10 cellular contexts compared by ENCODE assay signal in the genomic region with DNA sequence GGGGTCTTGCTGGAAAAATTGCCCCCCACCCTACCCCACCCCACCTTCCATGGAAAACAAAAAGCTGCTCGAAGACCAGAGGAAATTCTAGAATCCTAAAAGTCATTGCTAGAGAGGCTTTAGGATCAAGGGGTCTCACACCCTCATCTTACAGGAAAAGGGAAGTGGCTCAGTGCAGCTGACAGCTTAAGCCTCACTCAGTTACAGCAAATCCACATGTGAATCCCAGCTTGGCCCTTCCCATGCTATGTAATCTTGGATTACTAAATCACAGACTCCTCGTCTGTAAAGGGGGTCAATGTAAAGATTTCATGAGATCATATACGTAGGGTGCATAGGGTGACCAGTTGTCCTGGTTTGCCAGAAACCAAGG. TPM values are rescaled to one million over a fixed set of nuclear protein-coding genes. Genes with fewer than 3 reads are reported as not detected.
A peak's percentile ranks its signal among the peaks of the same experiment; 100 is the strongest.
DNase-seq lines count a peak whose midpoint lies in the region; ATAC-seq, FAIRE-seq and TF ChIP-seq lines count a peak whose summit lies in the region.
"Had no signal": no experiment of that assay in that cellular context is flagged by ENCODE, and none has a peak within 500 bp of the region (broad histone marks: within the 10 kb centered on the region; RNA-seq: fewer than 3 reads in every experiment).

No MANE protein-coding gene starts in this region.

- no peaks in the 10 kb centered on the region for H3K9me3 Mint-ChIP-seq in activated naive CD4-positive, alpha-beta T cell treated with anti-CD3 and anti-CD28 coated beads, Interleukin-2, amount 50 U/mL, for 24 hours
- H3K9me3 Mint-ChIP-seq in activated naive CD4-positive, alpha-beta T cell treated with anti-CD3 and anti-CD28 coated beads, Interleukin-2, amount 50 U/mL, for 72 hours, result no peaks in the 10 kb centered on the region
- H3K9me3 Mint-ChIP-seq: activated B cell treated with CpG ODN at 0.5 μM for 24 hours had no signal

- peaks cover 1% of the 10 kb centered on the region for H3K27me3 Mint-ChIP-seq in activated naive CD4-positive, alpha-beta T cell treated with anti-CD3 and anti-CD28 coated beads, Interleukin-2, amount 50 U/mL, for 24 hours

- H3K36me3 Mint-ChIP-seq in activated naive CD4-positive, alpha-beta T cell treated with anti-CD3 and anti-CD28 coated beads, Interleukin-2, amount 50 U/mL, for 24 hours, result no peaks in the 10 kb centered on the region
- H3K36me3 Mint-ChIP-seq in activated naive CD4-positive, alpha-beta T cell treated with anti-CD3 and anti-CD28 coated beads, Interleukin-2, amount 50 U/mL, for 72 hours, result no peaks in the 10 kb centered on the region

- H3K27ac Mint-ChIP-seq in activated naive CD4-positive, alpha-beta T cell treated with anti-CD3 and anti-CD28 coated beads, Interleukin-2, amount 50 U/mL, for 24 hours, result peak overlapping the region; percentile 79
- no peak overlapping the region for H3K27ac Mint-ChIP-seq in activated naive CD4-positive, alpha-beta T cell treated with anti-CD3 and anti-CD28 coated beads, Interleukin-2, amount 50 U/mL, for 72 hours
- H3K27ac Mint-ChIP-seq: activated B cell treated with CpG ODN at 0.5 μM for 24 hours had no signal

- no peak for FAIRE-seq in GM19239 (lab: Jason Lieb, UNC)

- TF ChIP-seq CTCF in colonic mucosa (IDR thresholded peaks at IDR 0.05) (no peak), vagina (IDR thresholded peaks at IDR 0.05) (no peak)

- intact Hi-C loops in colonic mucosa (cut with DNase I), result no loop called here
- intact Hi-C loops in vagina (cut with DNase I), result no loop called here

- H3K9me3 ChIP-seq in colonic mucosa (no peaks in the 10 kb centered on the region), mucosa of rectum (ENCODE audit: control insufficient read depth in 2 of 2, low read length in 2 of 2) (no peaks in the 10 kb centered on the region), vagina (no peaks in the 10 kb centered on the region)

- peak overlapping the region; percentile 64 for H3K4me3 Mint-ChIP-seq in activated naive CD4-positive, alpha-beta T cell treated with anti-CD3 and anti-CD28 coated beads, Interleukin-2, amount 50 U/mL, for 24 hours
- H3K4me3 Mint-ChIP-seq: activated B cell treated with CpG ODN at 0.5 μM for 24 hours had no signal

- H3K9ac ChIP-seq in colonic mucosa (ENCODE audit: low read depth in 2 of 2, low read length in 2 of 2) (no peak overlapping the region), mucosa of rectum (ENCODE audit: low read depth in 1 of 2, low read length in 2 of 2) (no peak overlapping the region)

- H3K27me3 ChIP-seq in colonic mucosa (no peaks in the 10 kb centered on the region), mucosa of rectum (ENCODE audit: control insufficient read depth in 2 of 2, insufficient read depth in 2 of 2, low read length in 2 of 2) (no peaks in the 10 kb centered on the region), vagina (no peaks in the 10 kb centered on the region)

- TF ChIP-seq POLR2A in vagina (IDR thresholded peaks at IDR 0.05), result no peak

- H3K4me1 ChIP-seq in colonic mucosa, result no peaks in the 10 kb centered on the region
- peaks cover 6 to 10% of the 10 kb centered on the region in 2 donors for H3K4me1 ChIP-seq in mucosa of rectum (ENCODE audit: control insufficient read depth in 2 of 2, insufficient read depth in 2 of 2, low read length in 2 of 2)
- peaks cover 20% of the 10 kb centered on the region for H3K4me1 ChIP-seq in vagina

- ATAC-seq in activated naive CD4-positive, alpha-beta T cell treated with anti-CD3 and anti-CD28 coated beads, Interleukin-2, amount 50 U/mL, for 72 hours, result no peak

- H3K27ac ChIP-seq in colonic mucosa (peak overlapping the region; percentile 19), mucosa of rectum (ENCODE audit: low read depth in 2 of 2, low read length in 2 of 2) (peak overlapping the region; percentile 36 to 75), vagina (peak overlapping the region; percentile 26)

- H3K36me3 ChIP-seq in colonic mucosa (no peaks in the 10 kb centered on the region), mucosa of rectum (ENCODE audit: control insufficient read depth in 2 of 2, insufficient read depth in 2 of 2, low read length in 2 of 2) (no peaks in the 10 kb centered on the region), vagina (no peaks in the 10 kb centered on the region)

- peaks cover 33% of the 10 kb centered on the region for H3K4me1 Mint-ChIP-seq in activated naive CD4-positive, alpha-beta T cell treated with anti-CD3 and anti-CD28 coated beads, Interleukin-2, amount 50 U/mL, for 24 hours

- no peak for DNase-seq in activated naive CD4-positive, alpha-beta T cell treated with anti-CD3 and anti-CD28 coated beads, Interleukin-2, amount 50 U/mL, for 72 hours (ENCODE audit: low spot score in 2 of 2)
- DNase-seq in colonic mucosa (no peak), vagina (ENCODE audit: extremely low spot score in 2 of 2) (no peak), NCI-H526 (lab: John Stamatoyannopoulos, UW) (no peak), GM19239 (ENCODE audit: insufficient read length, low spot score) (no peak), NCI-H2171 treated with DMSO at 0.1 percent for 48 hours (lab: John Stamatoyannopoulos, UW) (no peak)
- DNase-seq: activated B cell treated with CpG ODN at 0.5 μM for 24 hours had no signal

- H3K4me3 ChIP-seq in colonic mucosa (no peak overlapping the region), mucosa of rectum (ENCODE audit: low read length in 2 of 2) (no peak overlapping the region), vagina (no peak overlapping the region)

RNA-seq across cellular contexts. Expression of a gene that starts 25.9 kb away (rescaled TPM):
- not detected for total RNA-seq in activated naive CD4-positive, alpha-beta T cell treated with anti-CD3 and anti-CD28 coated beads, Interleukin-2, amount 50 U/mL, for 72 hours
- total RNA-seq in colonic mucosa (1 to 10 TPM; 3.0 to 4.9 TPM), vagina (10.1 TPM)
- total RNA-seq: fibroblast of lung had no signal
